In the genomic region with DNA sequence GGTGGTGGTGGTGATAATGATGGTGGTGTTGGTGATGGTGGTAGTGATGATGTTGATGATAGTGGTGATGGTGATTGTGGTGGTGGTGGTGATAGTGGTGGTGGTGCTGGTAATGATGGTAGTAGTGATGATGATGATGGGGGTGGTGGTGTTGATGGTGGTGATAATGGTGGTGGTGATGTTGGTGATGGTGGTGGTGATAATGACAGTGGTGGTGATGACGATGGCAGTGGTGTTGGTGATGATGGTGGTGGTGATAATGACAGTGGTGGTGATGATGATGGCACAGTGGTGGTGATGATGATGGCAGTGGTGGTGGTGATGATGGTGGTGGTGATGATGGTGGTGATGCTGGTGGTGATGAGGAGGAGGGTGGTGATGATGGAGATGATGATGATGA, we compare ENCODE assay signal across 1 cellular context.
TF ChIP-seq lines count a peak whose summit lies in the region.

No MANE protein-coding gene starts in this region.

TF ChIP-seq in IMR-90, 13 proteins besides CTCF, POLR2A, EP300 and RAD21:
- TF ChIP-seq FOS (IDR thresholded peaks at IDR 0.05; ENCODE audit: low read depth, low read length) = no peak
- no peak for TF ChIP-seq MXI1 (IDR thresholded peaks at IDR 0.05; ENCODE audit: borderline replicate concordance, low read depth, low read length)
- TF ChIP-seq, protein P1, sequence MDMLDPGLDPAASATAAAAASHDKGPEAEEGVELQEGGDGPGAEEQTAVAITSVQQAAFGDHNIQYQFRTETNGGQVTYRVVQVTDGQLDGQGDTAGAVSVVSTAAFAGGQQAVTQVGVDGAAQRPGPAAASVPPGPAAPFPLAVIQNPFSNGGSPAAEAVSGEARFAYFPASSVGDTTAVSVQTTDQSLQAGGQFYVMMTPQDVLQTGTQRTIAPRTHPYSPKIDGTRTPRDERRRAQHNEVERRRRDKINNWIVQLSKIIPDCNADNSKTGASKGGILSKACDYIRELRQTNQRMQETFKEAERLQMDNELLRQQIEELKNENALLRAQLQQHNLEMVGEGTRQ (IDR thresholded peaks at IDR 0.05; ENCODE audit: low read depth, low read length) = no peak
- no peak for TF ChIP-seq RCOR1 (IDR thresholded peaks at IDR 0.05; ENCODE audit: insufficient replicate concordance, low read length)
- no peak for TF ChIP-seq CHD1 (IDR thresholded peaks at IDR 0.05; ENCODE audit: low read depth, low read length)
- no peak for TF ChIP-seq NFE2L2 (IDR thresholded peaks at IDR 0.05; ENCODE audit: low read depth, low read length)
- no peak for TF ChIP-seq MAZ (IDR thresholded peaks at IDR 0.05; ENCODE audit: borderline replicate concordance, low read depth, low read length)
- TF ChIP-seq ELK1 (IDR thresholded peaks at IDR 0.05; ENCODE audit: borderline replicate concordance, low read depth, low read length) = no peak
- no peak for TF ChIP-seq BHLHE40 (IDR thresholded peaks at IDR 0.05; ENCODE audit: low read depth, low read length)
- TF ChIP-seq RFX5 (IDR thresholded peaks at IDR 0.05; ENCODE audit: low read depth, low read length) = no peak
- no peak for TF ChIP-seq CEBPB (IDR thresholded peaks at IDR 0.05; ENCODE audit: low read depth, low read length)
- TF ChIP-seq MAFK (IDR thresholded peaks at IDR 0.05; ENCODE audit: low read depth, low read length) = no peak
- TF ChIP-seq SMC3 (IDR thresholded peaks at IDR 0.05; ENCODE audit: low read depth, low read length) = no peak
TF ChIP-seq in IMR-90: peak in this region for 0.
